ENCODE assay signal across 1 cellular context in the genomic region with DNA sequence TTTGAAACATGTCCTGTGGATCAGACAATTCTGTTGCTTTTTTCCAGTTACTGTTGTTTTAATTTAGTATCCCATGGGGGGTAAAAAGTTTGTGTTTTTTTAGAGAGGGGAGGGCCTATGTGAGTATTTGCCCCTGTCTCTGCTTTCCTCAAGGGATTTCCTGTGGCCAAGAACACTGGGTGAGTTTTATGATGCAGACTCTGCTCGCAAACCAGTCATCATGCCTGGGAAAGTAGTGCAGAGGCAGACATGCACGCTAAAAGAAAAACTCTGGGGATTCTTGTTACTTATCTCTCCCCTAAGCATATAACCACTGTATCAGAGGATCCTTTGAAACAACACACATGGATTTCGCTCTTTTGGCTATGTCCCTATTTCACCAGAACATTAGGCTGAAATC.
TF ChIP-seq lines count a peak whose summit lies in the region.

No MANE protein-coding gene starts in this region.

TF ChIP-seq in GM23338, 12 proteins besides CTCF, POLR2A, EP300 and RAD21 (continued from another document):
- TF ChIP-seq, protein P1, sequence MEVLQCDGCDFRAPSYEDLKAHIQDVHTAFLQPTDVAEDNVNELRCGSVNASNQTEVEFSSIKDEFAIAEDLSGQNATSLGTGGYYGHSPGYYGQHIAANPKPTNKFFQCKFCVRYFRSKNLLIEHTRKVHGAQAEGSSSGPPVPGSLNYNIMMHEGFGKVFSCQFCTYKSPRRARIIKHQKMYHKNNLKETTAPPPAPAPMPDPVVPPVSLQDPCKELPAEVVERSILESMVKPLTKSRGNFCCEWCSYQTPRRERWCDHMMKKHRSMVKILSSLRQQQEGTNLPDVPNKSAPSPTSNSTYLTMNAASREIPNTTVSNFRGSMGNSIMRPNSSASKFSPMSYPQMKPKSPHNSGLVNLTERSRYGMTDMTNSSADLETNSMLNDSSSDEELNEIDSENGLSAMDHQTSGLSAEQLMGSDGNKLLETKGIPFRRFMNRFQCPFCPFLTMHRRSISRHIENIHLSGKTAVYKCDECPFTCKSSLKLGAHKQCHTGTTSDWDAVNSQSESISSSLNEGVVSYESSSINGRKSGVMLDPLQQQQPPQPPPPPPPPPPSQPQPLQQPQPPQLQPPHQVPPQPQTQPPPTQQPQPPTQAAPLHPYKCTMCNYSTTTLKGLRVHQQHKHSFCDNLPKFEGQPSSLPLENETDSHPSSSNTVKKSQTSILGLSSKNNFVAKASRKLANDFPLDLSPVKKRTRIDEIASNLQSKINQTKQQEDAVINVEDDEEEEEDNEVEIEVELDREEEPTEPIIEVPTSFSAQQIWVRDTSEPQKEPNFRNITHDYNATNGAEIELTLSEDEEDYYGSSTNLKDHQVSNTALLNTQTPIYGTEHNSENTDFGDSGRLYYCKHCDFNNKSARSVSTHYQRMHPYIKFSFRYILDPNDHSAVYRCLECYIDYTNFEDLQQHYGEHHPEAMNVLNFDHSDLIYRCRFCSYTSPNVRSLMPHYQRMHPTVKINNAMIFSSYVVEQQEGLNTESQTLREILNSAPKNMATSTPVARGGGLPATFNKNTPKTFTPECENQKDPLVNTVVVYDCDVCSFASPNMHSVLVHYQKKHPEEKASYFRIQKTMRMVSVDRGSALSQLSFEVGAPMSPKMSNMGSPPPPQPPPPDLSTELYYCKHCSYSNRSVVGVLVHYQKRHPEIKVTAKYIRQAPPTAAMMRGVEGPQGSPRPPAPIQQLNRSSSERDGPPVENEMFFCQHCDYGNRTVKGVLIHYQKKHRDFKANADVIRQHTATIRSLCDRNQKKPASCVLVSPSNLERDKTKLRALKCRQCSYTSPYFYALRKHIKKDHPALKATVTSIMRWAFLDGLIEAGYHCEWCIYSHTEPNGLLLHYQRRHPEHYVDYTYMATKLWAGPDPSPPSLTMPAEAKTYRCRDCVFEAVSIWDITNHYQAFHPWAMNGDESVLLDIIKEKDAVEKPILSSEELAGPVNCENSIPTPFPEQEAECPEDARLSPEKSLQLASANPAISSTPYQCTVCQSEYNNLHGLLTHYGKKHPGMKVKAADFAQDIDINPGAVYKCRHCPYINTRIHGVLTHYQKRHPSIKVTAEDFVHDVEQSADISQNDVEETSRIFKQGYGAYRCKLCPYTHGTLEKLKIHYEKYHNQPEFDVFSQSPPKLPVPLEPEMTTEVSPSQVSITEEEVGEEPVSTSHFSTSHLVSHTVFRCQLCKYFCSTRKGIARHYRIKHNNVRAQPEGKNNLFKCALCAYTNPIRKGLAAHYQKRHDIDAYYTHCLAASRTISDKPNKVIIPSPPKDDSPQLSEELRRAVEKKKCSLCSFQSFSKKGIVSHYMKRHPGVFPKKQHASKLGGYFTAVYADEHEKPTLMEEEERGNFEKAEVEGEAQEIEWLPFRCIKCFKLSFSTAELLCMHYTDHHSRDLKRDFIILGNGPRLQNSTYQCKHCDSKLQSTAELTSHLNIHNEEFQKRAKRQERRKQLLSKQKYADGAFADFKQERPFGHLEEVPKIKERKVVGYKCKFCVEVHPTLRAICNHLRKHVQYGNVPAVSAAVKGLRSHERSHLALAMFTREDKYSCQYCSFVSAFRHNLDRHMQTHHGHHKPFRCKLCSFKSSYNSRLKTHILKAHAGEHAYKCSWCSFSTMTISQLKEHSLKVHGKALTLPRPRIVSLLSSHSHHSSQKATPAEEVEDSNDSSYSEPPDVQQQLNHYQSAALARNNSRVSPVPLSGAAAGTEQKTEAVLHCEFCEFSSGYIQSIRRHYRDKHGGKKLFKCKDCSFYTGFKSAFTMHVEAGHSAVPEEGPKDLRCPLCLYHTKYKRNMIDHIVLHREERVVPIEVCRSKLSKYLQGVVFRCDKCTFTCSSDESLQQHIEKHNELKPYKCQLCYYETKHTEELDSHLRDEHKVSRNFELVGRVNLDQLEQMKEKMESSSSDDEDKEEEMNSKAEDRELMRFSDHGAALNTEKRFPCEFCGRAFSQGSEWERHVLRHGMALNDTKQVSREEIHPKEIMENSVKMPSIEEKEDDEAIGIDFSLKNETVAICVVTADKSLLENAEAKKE (CRISPR knock-in tag; IDR thresholded peaks at IDR 0.05), result no peak
- TF ChIP-seq STAT1 (IDR thresholded peaks at IDR 0.05; ENCODE audit: unreplicated experiment) (no peak), JUNB (IDR thresholded peaks at IDR 0.05; ENCODE audit: unreplicated experiment) (no peak), EZH2 (IDR thresholded peaks at IDR 0.05; ENCODE audit: low read depth, unreplicated experiment) (no peak), POLR2AphosphoS5 (IDR thresholded peaks at IDR 0.05; ENCODE audit: low read depth) (no peak), NANOG (IDR thresholded peaks at IDR 0.05; ENCODE audit: borderline replicate concordance) (no peak), CREB1 (CRISPR knock-in tag; IDR thresholded peaks at IDR 0.05; ENCODE audit: low read depth) (no peak), ZNF114 (CRISPR knock-in tag; IDR thresholded peaks at IDR 0.05) (no peak), ZNF331 (CRISPR knock-in tag; IDR thresholded peaks at IDR 0.05; ENCODE audit: low read depth) (no peak)
- TF ChIP-seq, protein P2, sequence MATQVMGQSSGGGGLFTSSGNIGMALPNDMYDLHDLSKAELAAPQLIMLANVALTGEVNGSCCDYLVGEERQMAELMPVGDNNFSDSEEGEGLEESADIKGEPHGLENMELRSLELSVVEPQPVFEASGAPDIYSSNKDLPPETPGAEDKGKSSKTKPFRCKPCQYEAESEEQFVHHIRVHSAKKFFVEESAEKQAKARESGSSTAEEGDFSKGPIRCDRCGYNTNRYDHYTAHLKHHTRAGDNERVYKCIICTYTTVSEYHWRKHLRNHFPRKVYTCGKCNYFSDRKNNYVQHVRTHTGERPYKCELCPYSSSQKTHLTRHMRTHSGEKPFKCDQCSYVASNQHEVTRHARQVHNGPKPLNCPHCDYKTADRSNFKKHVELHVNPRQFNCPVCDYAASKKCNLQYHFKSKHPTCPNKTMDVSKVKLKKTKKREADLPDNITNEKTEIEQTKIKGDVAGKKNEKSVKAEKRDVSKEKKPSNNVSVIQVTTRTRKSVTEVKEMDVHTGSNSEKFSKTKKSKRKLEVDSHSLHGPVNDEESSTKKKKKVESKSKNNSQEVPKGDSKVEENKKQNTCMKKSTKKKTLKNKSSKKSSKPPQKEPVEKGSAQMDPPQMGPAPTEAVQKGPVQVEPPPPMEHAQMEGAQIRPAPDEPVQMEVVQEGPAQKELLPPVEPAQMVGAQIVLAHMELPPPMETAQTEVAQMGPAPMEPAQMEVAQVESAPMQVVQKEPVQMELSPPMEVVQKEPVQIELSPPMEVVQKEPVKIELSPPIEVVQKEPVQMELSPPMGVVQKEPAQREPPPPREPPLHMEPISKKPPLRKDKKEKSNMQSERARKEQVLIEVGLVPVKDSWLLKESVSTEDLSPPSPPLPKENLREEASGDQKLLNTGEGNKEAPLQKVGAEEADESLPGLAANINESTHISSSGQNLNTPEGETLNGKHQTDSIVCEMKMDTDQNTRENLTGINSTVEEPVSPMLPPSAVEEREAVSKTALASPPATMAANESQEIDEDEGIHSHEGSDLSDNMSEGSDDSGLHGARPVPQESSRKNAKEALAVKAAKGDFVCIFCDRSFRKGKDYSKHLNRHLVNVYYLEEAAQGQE (IDR thresholded peaks at IDR 0.05; ENCODE audit: unreplicated experiment), result no peak
TF ChIP-seq in GM23338: peak in this region for 0.
